ENCODE assay signal across 11 cellular contexts in the genomic region with DNA sequence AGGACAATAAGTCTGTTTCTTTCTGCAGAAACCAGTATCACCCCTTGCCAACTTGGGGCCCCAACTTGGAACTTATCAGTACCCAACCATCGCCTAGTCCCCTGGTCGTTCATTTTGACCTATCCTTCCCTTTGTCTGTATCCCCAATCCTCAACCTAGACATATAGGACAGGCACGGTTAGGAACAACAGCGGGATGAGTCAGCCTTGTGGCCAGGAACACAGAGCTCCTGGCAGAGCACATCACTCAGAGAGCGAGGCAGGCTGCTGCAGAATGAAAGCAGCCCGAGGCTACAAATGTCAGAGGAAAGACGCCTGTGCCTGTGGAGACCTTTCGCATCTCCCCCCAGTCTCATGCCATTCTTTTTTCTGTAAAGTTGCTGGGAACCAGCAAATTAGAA. TPM values are rescaled to one million over a fixed set of nuclear protein-coding genes. Genes with fewer than 3 reads are reported as not detected.
DNase-seq lines count a peak whose midpoint lies in the region; ATAC-seq and TF ChIP-seq lines count a peak whose summit lies in the region.
"Had no signal": no experiment of that assay in that cellular context is flagged by ENCODE, and none has a peak within 500 bp of the region (broad histone marks: within the 10 kb centered on the region; RNA-seq: fewer than 3 reads in every experiment).

No MANE protein-coding gene starts in this region.

- CTCF ChIA-PET in A673 (lab: Charles Lee) = interaction anchor here (1.3 kb wide), 1 partner anchor 50 kb away, joined by 3 read pairs; no protein-coding TSS in a partner anchor

- no peak overlapping the region for H3K27ac ChIP-seq in A673 (ENCODE audit: low read depth, low read length, poor library complexity, severe bottlenecking)

- H3K4me1 ChIP-seq in A673 (ENCODE audit: insufficient read depth, low read length, poor library complexity, severe bottlenecking) = no peaks in the 10 kb centered on the region

- no peak for ATAC-seq in HG03097 (IDR thresholded peaks at IDR 0.05; ENCODE audit: low FRiP score, unreplicated experiment)
- no peak for ATAC-seq in HG03439 (IDR thresholded peaks at IDR 0.05; ENCODE audit: unreplicated experiment)
- ATAC-seq in HG03108 (IDR thresholded peaks at IDR 0.05; ENCODE audit: unreplicated experiment) = no peak

- no peak overlapping the region for H3K4me3 ChIP-seq in A673 (ENCODE audit: low read depth, low read length, poor library complexity, severe bottlenecking)
- H3K4me3 ChIP-seq: skin epidermis had no signal

- POLR2A ChIA-PET in A673 (lab: Charles Lee; ENCODE audit: low non-redundant PET) = no interaction called here

- no peaks in the 10 kb centered on the region for H3K27me3 ChIP-seq in A673 (replicated peaks; ENCODE audit: insufficient read depth, low read depth, low read length, poor library complexity)

- H3K36me3 ChIP-seq in A673 (ENCODE audit: insufficient read depth, low read length, poor library complexity, severe bottlenecking) = no peaks in the 10 kb centered on the region

- no peak for TF ChIP-seq CTCF in A673 (conservative IDR thresholded peaks at IDR 0.05; ENCODE audit: low read depth, low read length)

- intact Hi-C loops in A673 (cut with micrococcal nuclease; ENCODE audit: unreplicated experiment) = no loop called here

- BruUV-seq in A673 (replicated peaks; lab: Mats Ljungman, UMichigan) = no TSS peak

- H3K9me3 ChIP-seq in A673 (ENCODE audit: low read depth, low read length, poor library complexity, severe bottlenecking) = no peaks in the 10 kb centered on the region

- DNase-seq in A673 (ENCODE audit: low spot score) (peak; percentile 36), NCI-H69 (lab: John Stamatoyannopoulos, UW) (peak; percentile 40), dermis blood vessel endothelial cell (peak; percentile 75), lung microvascular endothelial cell (ENCODE audit: low read depth in 2 of 2) (peak; percentile 86 to 87), NCI-H2081 treated with DMSO at 0.1 percent for 48 hours (lab: John Stamatoyannopoulos, UW) (no peak)
- DNase-seq: AML-193 had no signal

RNA-seq across cellular contexts. Expression of gene DKK3, which starts 14.6 kb away (rescaled TPM):
- 0.77 and 2.3 TPM in 2 replicates for total RNA-seq in A673 (2021)
- 107 and 156 TPM in 2 replicates for total RNA-seq in dermis blood vessel endothelial cell
- 219 and 225 TPM in 2 replicates for total RNA-seq in lung microvascular endothelial cell
- total RNA-seq: T-helper 1 cell treated with Interleukin-12 subunit alpha and Interleukin-12 subunit beta and Interleukin-4 antibody, amounts not matched to agents 30 ng/mL and 1 ng/mL, for 36 hours had no signal

Comparison
In these comparisons a context has a peak if more than half of its experiments do, and no peak if none do; other contexts are left out.
1. RNA of gene DKK3, which starts 14.6 kb away (total RNA-seq): 219 to 225 TPM in lung microvascular endothelial cell and 107 to 156 TPM in dermis blood vessel endothelial cell; 0.77 to 2.3 TPM in A673; every median in the first group is over 10 times any median in the second.